In genomic region chr3:185498503-185499396, GRCh38 we compare ENCODE assay signal across 8 cellular contexts. TPM values are rescaled to one million over a fixed set of nuclear protein-coding genes. Genes with fewer than 3 reads are reported as not detected.
DNase-seq lines count a peak whose midpoint lies in the region; ATAC-seq, FAIRE-seq and TF ChIP-seq lines count a peak whose summit lies in the region.

Gene TMEM41A, minus strand, starts transcription at chr3:185499035. Its CDS starts 74 bp downstream, at chr3:185498961.

- no peaks in the 10 kb centered on the region for H3K9me3 Mint-ChIP-seq in activated T-cell treated with anti-CD3 and anti-CD28 coated beads, Interleukin-2, amount 50 U/mL, for 72 hours

- H3K9me3 ChIP-seq in DND-41 (ENCODE audit: insufficient read depth, low read length, severe bottlenecking) (no peaks in the 10 kb centered on the region), esophagus squamous epithelium (no peaks in the 10 kb centered on the region)

- H2AFZ ChIP-seq in DND-41 (ENCODE audit: low read depth, low read length) (peak within 1 kb of the TSS; percentile 91), KMS-11 (ENCODE audit: low read depth) (peak within 1 kb of the TSS; percentile 92)

- H3K4me1 ChIP-seq in DND-41 (ENCODE audit: insufficient read depth, low read length): peaks cover 23% of the 10 kb centered on the region
- peaks cover 18% of the 10 kb centered on the region for H3K4me1 ChIP-seq in KMS-11 (ENCODE audit: low read depth, poor library complexity, severe bottlenecking)
- peaks cover 6 to 37% (median 15%) of the 10 kb centered on the region in 3 donors for H3K4me1 ChIP-seq in esophagus squamous epithelium

- H3K36me3 ChIP-seq in DND-41 (ENCODE audit: insufficient read depth, low read length) (peaks cover 32% of the 10 kb centered on the region), KMS-11 (ENCODE audit: insufficient read depth) (no peaks in the 10 kb centered on the region), esophagus squamous epithelium (peaks cover 10 to 33% (median 12%) of the 10 kb centered on the region in 3 donors)

- peak; percentile 96 for ATAC-seq in DND-41 (ENCODE audit: insufficient read depth, low read depth)
- peak; percentile 96 for ATAC-seq in GM21786 (IDR thresholded peaks at IDR 0.05; ENCODE audit: unreplicated experiment)
- peak; percentile 98 to 99 for ATAC-seq in activated T-cell treated with anti-CD3 and anti-CD28 coated beads, Interleukin-2, amount 50 U/mL, for 72 hours (replicated peaks in 1 of 2)

- H3K9ac ChIP-seq in DND-41 (ENCODE audit: low read depth, low read length): peak within 1 kb of the TSS; percentile 92
- peak within 1 kb of the TSS; percentile 93 for H3K9ac ChIP-seq in KMS-11

- TF ChIP-seq POLR2A in esophagus squamous epithelium (IDR thresholded peaks at IDR 0.05): peak in 3 of 4 donors; percentile 13 to 90 (median 87)

- DNase-seq in DND-41 (peak; percentile 91), RCC 7860 (ENCODE audit: low spot score) (peak; percentile 78), esophagus squamous epithelium (lab: John Stamatoyannopoulos, UW) (peak; percentile 61), myocyte (ENCODE audit: low read depth) (peak; percentile 91)
- peak; percentile 92 to 95 for DNase-seq in activated T-cell treated with anti-CD3 and anti-CD28 coated beads, Interleukin-2, amount 50 U/mL, for 72 hours
- DNase-seq in stimulated activated CD8-positive, alpha-beta memory T cell treated with anti-CD3 and anti-CD28 coated beads, Interleukin-7, amount 100 ng/mL, for 4 hours (ENCODE audit: low read depth in 2 of 2): peak; percentile 78 to 83

- H4K20me1 ChIP-seq in DND-41 (ENCODE audit: insufficient read depth, low read length): peaks cover 11% of the 10 kb centered on the region
- H4K20me1 ChIP-seq in KMS-11 (ENCODE audit: insufficient read depth): no peaks in the 10 kb centered on the region

- H3K4me1 Mint-ChIP-seq in activated T-cell treated with anti-CD3 and anti-CD28 coated beads, Interleukin-2, amount 50 U/mL, for 72 hours (ENCODE audit: low read depth): peaks cover 10% of the 10 kb centered on the region

- no peaks in the 10 kb centered on the region for H3K27me3 ChIP-seq in DND-41 (ENCODE audit: insufficient read depth, low read length, poor library complexity)
- no peaks in the 10 kb centered on the region for H3K27me3 ChIP-seq in KMS-11 (ENCODE audit: insufficient read depth, low read depth)
- no peaks in the 10 kb centered on the region for H3K27me3 ChIP-seq in esophagus squamous epithelium

- peaks cover 27% of the 10 kb centered on the region for H3K79me2 ChIP-seq in DND-41 (ENCODE audit: insufficient read depth, low read length)
- H3K79me2 ChIP-seq in KMS-11 (ENCODE audit: insufficient read depth, low read depth): peaks cover 22% of the 10 kb centered on the region

- peaks cover 2 to 10% of the 10 kb centered on the region in 2 donors for H3K36me3 Mint-ChIP-seq in activated T-cell treated with anti-CD3 and anti-CD28 coated beads, Interleukin-2, amount 50 U/mL, for 72 hours (ENCODE audit: insufficient read depth in 2 of 2)

- peak within 1 kb of the TSS; percentile 92 for H3K27ac Mint-ChIP-seq in activated T-cell treated with anti-CD3 and anti-CD28 coated beads, Interleukin-2, amount 50 U/mL, for 72 hours

- no peaks in the 10 kb centered on the region for H3K27me3 Mint-ChIP-seq in activated T-cell treated with anti-CD3 and anti-CD28 coated beads, Interleukin-2, amount 50 U/mL, for 72 hours (ENCODE audit: low read depth)

- peak within 1 kb of the TSS; percentile 94 to 96 for H3K4me3 Mint-ChIP-seq in activated T-cell treated with anti-CD3 and anti-CD28 coated beads, Interleukin-2, amount 50 U/mL, for 72 hours

- WGBS in esophagus squamous epithelium, 2 donors: 2 to 4% methylated on average over 18 to 38 of the region's 82 CpGs

- H3K4me2 ChIP-seq in DND-41 (ENCODE audit: insufficient read depth, low read length): peak within 1 kb of the TSS; percentile 78
- peak within 1 kb of the TSS; percentile 91 for H3K4me2 ChIP-seq in KMS-11

- TF ChIP-seq CTCF in DND-41 (IDR thresholded peaks at IDR 0.05; ENCODE audit: borderline replicate concordance, extremely low read depth, low read length, poor library complexity, severe bottlenecking) (no peak), KMS-11 (conservative IDR thresholded peaks at IDR 0.05; ENCODE audit: low read depth, low read length) (no peak), esophagus squamous epithelium (IDR thresholded peaks at IDR 0.05) (peak in 1 of 6 experiments; percentile 12)

- peak within 1 kb of the TSS; percentile 74 for H3K27ac ChIP-seq in DND-41 (ENCODE audit: low read length)
- H3K27ac ChIP-seq in KMS-11: peak within 1 kb of the TSS; percentile 83
- H3K27ac ChIP-seq in esophagus squamous epithelium: peak within 1 kb of the TSS; percentile 85 to 94 (median 90)

- peak within 1 kb of the TSS; percentile 76 to 82; a peak in 3 of 4 replicates for H3K4me3 ChIP-seq in DND-41 (ENCODE audit: low read depth in 1 of 2, low read length in 2 of 2)
- no peak within 1 kb of the TSS for H3K4me3 ChIP-seq in KMS-11 (IDR thresholded peaks at IDR 0.05; ENCODE audit: insufficient read depth, low read depth, low read length)
- peak within 1 kb of the TSS; percentile 73 to 93 (median 84) for H3K4me3 ChIP-seq in esophagus squamous epithelium

- intact Hi-C loops in esophagus squamous epithelium (cut with DNase I): no loop called here

- no peak for FAIRE-seq in RCC 7860 (lab: Jason Lieb, UNC)

RNA-seq across cellular contexts. Expression of gene TMEM41A, which starts in this region (rescaled TPM):
- total RNA-seq in activated T-cell treated with anti-CD3 and anti-CD28 coated beads, Interleukin-2, amount 50 U/mL, for 72 hours: 10 to 100 TPM; 19.8 to 22.7 TPM
- 10 to 100 TPM; 15.6 to 25.9 (median 20.3) TPM for total RNA-seq in esophagus squamous epithelium
- 18.0 and 22.5 TPM in 2 replicates for total RNA-seq in myocyte
- 13.9 TPM for polyA plus RNA-seq in myocyte (2012)
